ENCODE assay signal across 25 cellular contexts in the genomic region with DNA sequence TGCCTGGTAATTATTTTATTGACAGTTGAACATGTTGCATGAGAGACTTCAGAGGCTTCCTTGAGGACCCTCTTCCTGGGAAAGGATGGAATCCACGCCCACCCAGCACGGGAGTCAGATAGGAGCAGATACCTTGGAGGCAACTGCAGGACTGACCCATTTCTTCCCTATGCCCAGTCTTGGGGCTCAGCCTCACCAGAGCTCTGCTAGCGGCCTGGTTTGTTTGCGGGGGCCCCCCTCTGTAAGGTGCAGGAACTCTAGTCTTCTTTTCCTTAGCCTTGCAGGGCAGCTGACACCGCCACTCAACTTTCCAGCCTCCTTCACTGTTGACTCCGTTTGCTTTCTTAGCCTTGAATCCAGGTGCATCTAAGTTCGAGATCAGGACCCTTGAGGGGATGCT.
"Had no signal": no experiment of that assay in that cellular context is flagged by ENCODE, and none has a peak within 500 bp of the region (broad histone marks: within the 10 kb centered on the region; RNA-seq: fewer than 3 reads in every experiment).

No MANE protein-coding gene starts in this region.

- H3K4me1 Mint-ChIP-seq: memory B cell had no signal

- H3K4me3 ChIP-seq: colonic mucosa, esophagus squamous epithelium, gastrocnemius medialis, heart right ventricle, left lung, lower lobe of right lung, mucosa of descending colon had no signal

- H3K27ac ChIP-seq: colonic mucosa, esophagus squamous epithelium, gastrocnemius medialis, heart right ventricle, left lung, lower lobe of right lung had no signal

- DNase-seq: cerebellar nuclear complex; colonic mucosa; cortex of kidney; effector CD4-positive, alpha-beta T cell; effector memory CD4-positive, alpha-beta T cell; esophagus squamous epithelium; foreskin fibroblast; foreskin melanocyte; gastrocnemius medialis; glutamatergic neuron; heart right ventricle; hippocampal formation; left cardiac atrium; left lung; left ventricle myocardium superior; lower lobe of right lung; mammary epithelial cell; mesendoderm; mucosa of descending colon had no signal

- H3K36me3 Mint-ChIP-seq: memory B cell, mesothelial cell of epicardium had no signal

- H3K27me3 Mint-ChIP-seq: dendritic cell treated with granulocyte-macrophage colony-stimulating factor and Interleukin-4, amounts not matched to agents 40 ng/mL and 50 ng/mL, for 4 days; memory B cell had no signal

- H3K36me3 ChIP-seq: colonic mucosa, esophagus squamous epithelium, gastrocnemius medialis, heart right ventricle, left lung, lower lobe of right lung had no signal

- H3K9me3 ChIP-seq: colonic mucosa, esophagus squamous epithelium, gastrocnemius medialis, left lung, lower lobe of right lung, mucosa of descending colon had no signal

- H3K4me1 ChIP-seq: colonic mucosa, esophagus squamous epithelium, gastrocnemius medialis, heart right ventricle, left lung, lower lobe of right lung had no signal

- H3K27ac Mint-ChIP-seq: dendritic cell treated with granulocyte-macrophage colony-stimulating factor and Interleukin-4, amounts not matched to agents 40 ng/mL and 50 ng/mL, for 4 days; memory B cell; mesothelial cell of epicardium had no signal

- H3K4me3 Mint-ChIP-seq: dendritic cell treated with granulocyte-macrophage colony-stimulating factor and Interleukin-4, amounts not matched to agents 40 ng/mL and 50 ng/mL, for 4 days; memory B cell; mesothelial cell of epicardium had no signal

- FAIRE-seq: endothelial cell of umbilical vein, islet of Langerhans, keratinocyte had no signal

- H3K27me3 ChIP-seq: colonic mucosa, gastrocnemius medialis, left lung had no signal
